In the genomic region with DNA sequence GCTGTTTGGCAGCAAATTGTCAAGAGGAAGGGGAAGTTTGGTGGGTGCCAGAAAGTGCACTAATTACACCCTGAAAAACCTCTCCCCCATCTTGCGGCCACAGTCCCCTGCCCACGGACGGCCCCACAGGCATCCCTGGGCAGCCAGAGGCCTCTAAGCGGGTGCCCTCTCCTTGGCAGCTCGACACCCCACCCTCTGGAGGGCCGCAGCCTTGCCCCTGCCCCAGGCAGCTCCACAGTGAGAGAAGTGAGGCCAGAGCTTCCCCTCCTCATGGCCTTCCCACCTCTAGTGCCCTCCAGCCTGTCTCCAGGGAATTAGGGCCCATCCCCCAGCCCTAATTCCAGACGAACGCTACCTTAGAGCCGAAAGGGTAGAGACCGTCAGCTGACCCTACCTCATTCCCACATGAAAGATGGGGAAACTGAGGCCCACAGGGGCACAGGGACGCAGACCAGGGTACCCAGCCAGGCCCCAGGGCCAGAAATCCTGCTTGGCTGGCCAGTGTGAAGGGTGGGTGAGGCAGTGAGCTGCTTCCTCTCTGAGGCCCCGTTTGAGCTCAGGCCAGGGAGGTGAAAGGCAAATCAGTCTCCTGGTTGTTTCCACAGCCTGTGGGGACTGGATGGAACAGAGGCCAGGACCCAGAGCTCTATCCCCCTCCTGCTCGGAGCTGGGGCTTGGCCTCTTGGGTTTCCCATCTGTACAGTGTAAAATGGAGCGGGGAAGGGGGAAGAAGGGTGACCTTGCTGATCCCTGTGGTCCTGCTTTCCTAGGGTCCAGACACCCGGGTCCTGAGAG, we compare ENCODE assay signal across 12 cellular contexts. TPM values are rescaled to one million over a fixed set of nuclear protein-coding genes. Genes with fewer than 3 reads are reported as not detected.
A peak's percentile ranks its signal among the peaks of the same experiment; 100 is the strongest.
DNase-seq lines count a peak whose midpoint lies in the region; ATAC-seq and TF ChIP-seq lines count a peak whose summit lies in the region.
"Had no signal": no experiment of that assay in that cellular context is flagged by ENCODE, and none has a peak within 500 bp of the region (broad histone marks: within the 10 kb centered on the region; RNA-seq: fewer than 3 reads in every experiment).

No MANE protein-coding gene starts in this region.

- no peaks in the 10 kb centered on the region for H3K27me3 ChIP-seq in left ventricle myocardium inferior (ENCODE audit: low read depth)
- no peaks in the 10 kb centered on the region for H3K27me3 ChIP-seq in psoas muscle (ENCODE audit: insufficient read depth in 3 of 3, low read length in 2 of 3)

- H3K9me3 ChIP-seq in left ventricle myocardium inferior (replicated peaks), result no peaks in the 10 kb centered on the region
- H3K9me3 ChIP-seq in psoas muscle, result no peaks in the 10 kb centered on the region

- H3K27ac ChIP-seq in angular gyrus (ENCODE audit: low read depth, low read length) (peak overlapping the region; percentile 75), left ventricle myocardium inferior (replicated peaks) (peak overlapping the region; percentile 90), psoas muscle (peak overlapping the region; percentile 90)

- ATAC-seq in psoas muscle (peak in 3 of 4 donors; percentile 17 to 39 (median 22)), HG03457 (IDR thresholded peaks at IDR 0.05; ENCODE audit: unreplicated experiment) (no peak)
- ATAC-seq: left colon had no signal

- WGBS in psoas muscle, 3 donors, result 43 to 63% (median 51%) methylated on average over 15 of the region's 15 CpGs

- TF ChIP-seq CTCF in left ventricle myocardium inferior (IDR thresholded peaks at IDR 0.05; ENCODE audit: borderline replicate concordance), result no peak
- TF ChIP-seq CTCF in psoas muscle (IDR thresholded peaks at IDR 0.05), result no peak

- H3K36me3 ChIP-seq in left ventricle myocardium inferior, result peaks cover 19% of the 10 kb centered on the region
- H3K36me3 ChIP-seq in psoas muscle (ENCODE audit: insufficient read depth in 1 of 2, low read depth in 1 of 2), result peaks cover 0 to 37% of the 10 kb centered on the region in 2 donors

- intact Hi-C loops in left ventricle myocardium inferior (cut with micrococcal nuclease), result no loop called here
- intact Hi-C loops in psoas muscle (cut with DNase I), result no loop called here

- POLR2A ChIA-PET in HEK293T (lab: Yijun Ruan, JAX), result interaction anchor here (2.8 kb wide), 1 partner anchor 10 kb away, joined by 11 read pairs; a partner anchor contains a TSS

- H3K4me3 ChIP-seq in left ventricle myocardium inferior (peak overlapping the region; percentile 45), psoas muscle (peak overlapping the region; percentile 31)

- peaks cover 100% of the 10 kb centered on the region for H3K4me1 ChIP-seq in left ventricle myocardium inferior
- H3K4me1 ChIP-seq in psoas muscle, result peaks cover 83% of the 10 kb centered on the region

- peak; percentile 40 for DNase-seq in EH (ENCODE audit: low read depth)
- DNase-seq in left ventricle myocardium inferior, result peak; percentile 52
- DNase-seq in psoas muscle, result peak; percentile 60 to 73
- DNase-seq in SKM-1 treated with dmso at 0.1 percent for 144 hours (lab: John Stamatoyannopoulos, UW; ENCODE audit: unreplicated experiment), result no peak
- no peak for DNase-seq in HEK293T (ENCODE audit: extremely low spot score)
- no peak for DNase-seq in AG08396 (ENCODE audit: low spot score)
- DNase-seq: activated CD4-positive, CD25-positive, alpha-beta regulatory T cell treated with anti-CD3 and anti-CD28 coated beads, Interleukin-2, amount 50 U/mL, for 72 hours; Karpas-422; NK-92 treated with Interleukin-12 subunit alpha and Interleukin-12 subunit beta, amount 100 ng/mL, for 24 hours had no signal

- CTCF ChIA-PET in HEK293T (lab: Yijun Ruan, JAX), result interaction anchor here (1.5 kb wide), 1 partner anchor 34 kb away, joined by 3 read pairs; no protein-coding TSS in a partner anchor

TF ChIP-seq in HEK293T, 16 proteins besides CTCF, POLR2A, EP300 and RAD21:
- no peak for TF ChIP-seq BHLHE40 (IDR thresholded peaks at IDR 0.05; ENCODE audit: borderline replicate concordance)
- TF ChIP-seq ZNF384 (IDR thresholded peaks at IDR 0.05), result no peak
- TF ChIP-seq SP1 (IDR thresholded peaks at IDR 0.05), result no peak
- no peak for TF ChIP-seq L3MBTL2 (conservative IDR thresholded peaks at IDR 0.05)

RNA-seq across cellular contexts. Expression of a gene that starts 10.0 kb away (rescaled TPM):
- total RNA-seq in left ventricle myocardium inferior (47.5 TPM), psoas muscle (10 to 100 TPM; 31.6 to 64.7 (median 47.9) TPM)
- 100 to 1,000 TPM in 1 of 3 donors, 10 to 100 TPM in 2; 11.2 to 112 (median 36.2) TPM for polyA plus RNA-seq in psoas muscle

Comparison
In these comparisons a context has a peak if more than half of its experiments do, and no peak if none do; other contexts are left out.
1. DNase-seq: peak in EH (single experiment), left ventricle myocardium inferior (single experiment) and psoas muscle (2 of 2); none in SKM-1 treated with dmso at 0.1 percent for 144 hours (single experiment), HEK293T (single experiment) and AG08396 (single experiment).
2. Peak in every context shown above with its lines, with median percentiles within 50 percentile points of each other: H3K27ac ChIP-seq.